In genomic region chr7:132463922-132464321, GRCh38 we compare ENCODE assay signal across 2 cellular contexts.
TF ChIP-seq lines count a peak whose summit lies in the region.

No MANE protein-coding gene starts in this region.

TF ChIP-seq in SK-N-SH, 30 proteins besides CTCF, POLR2A, EP300 and RAD21 (continued from another document):
- TF ChIP-seq ZBTB33 (IDR thresholded peaks at IDR 0.05; ENCODE audit: borderline replicate concordance, low read depth), result no peak
- TF ChIP-seq USF1 (IDR thresholded peaks at IDR 0.05; ENCODE audit: borderline replicate concordance, low read depth), result no peak
- no peak for TF ChIP-seq SIN3A (IDR thresholded peaks at IDR 0.05; ENCODE audit: borderline replicate concordance, low read depth, low read length)
- no peak for TF ChIP-seq RXRA (IDR thresholded peaks at IDR 0.05; ENCODE audit: borderline replicate concordance, low read depth)
- no peak for TF ChIP-seq RFX5 (IDR thresholded peaks at IDR 0.05; ENCODE audit: low read length)
- TF ChIP-seq TCF12 (IDR thresholded peaks at IDR 0.05), result no peak
- TF ChIP-seq GATA2 (CRISPR knock-in tag; IDR thresholded peaks at IDR 0.05), result no peak
- no peak for TF ChIP-seq SMC3 (IDR thresholded peaks at IDR 0.05; ENCODE audit: low read depth, low read length)
- TF ChIP-seq IRF3 (IDR thresholded peaks at IDR 0.05; ENCODE audit: low read depth, low read length), result no peak

TF ChIP-seq in SK-N-SH treated with all-trans-retinoic acid at 6 μM for 48 hours, 23 proteins besides CTCF, POLR2A, EP300 and RAD21 (continued from another document):
- TF ChIP-seq POU6F1 (CRISPR knock-in tag; IDR thresholded peaks at IDR 0.05; ENCODE audit: borderline replicate concordance, low read depth), result no peak
- TF ChIP-seq ZFP3 (CRISPR knock-in tag; IDR thresholded peaks at IDR 0.05), result no peak
- no peak for TF ChIP-seq ARNTL (CRISPR knock-in tag; IDR thresholded peaks at IDR 0.05; ENCODE audit: borderline replicate concordance, low read depth)
- TF ChIP-seq CSRNP3 (CRISPR knock-in tag; IDR thresholded peaks at IDR 0.05), result no peak
- no peak for TF ChIP-seq GLIS3 (CRISPR knock-in tag; IDR thresholded peaks at IDR 0.05)
- TF ChIP-seq BACH2 (CRISPR knock-in tag; IDR thresholded peaks at IDR 0.05; ENCODE audit: borderline replicate concordance), result no peak
- no peak for TF ChIP-seq ZNF565 (CRISPR knock-in tag; conservative IDR thresholded peaks at IDR 0.05; ENCODE audit: low read depth)
- no peak for TF ChIP-seq TCF4 (CRISPR knock-in tag; IDR thresholded peaks at IDR 0.05; ENCODE audit: borderline replicate concordance)
- TF ChIP-seq ZNF8 (CRISPR knock-in tag; IDR thresholded peaks at IDR 0.05), result no peak
- TF ChIP-seq CREB5 (CRISPR knock-in tag; IDR thresholded peaks at IDR 0.05; ENCODE audit: low read depth), result no peak
- no peak for TF ChIP-seq OSR1 (CRISPR knock-in tag; IDR thresholded peaks at IDR 0.05)
- no peak for TF ChIP-seq ZNF70 (CRISPR knock-in tag; IDR thresholded peaks at IDR 0.05)
- no peak for TF ChIP-seq ESRRG (CRISPR knock-in tag; IDR thresholded peaks at IDR 0.05)
- no peak for TF ChIP-seq PATZ1 (CRISPR knock-in tag; IDR thresholded peaks at IDR 0.05; ENCODE audit: borderline replicate concordance)
- no peak for TF ChIP-seq TOX (CRISPR knock-in tag; IDR thresholded peaks at IDR 0.05; ENCODE audit: borderline replicate concordance)
- no peak for TF ChIP-seq PPARA (CRISPR knock-in tag; IDR thresholded peaks at IDR 0.05; ENCODE audit: borderline replicate concordance)
